In the genomic region with DNA sequence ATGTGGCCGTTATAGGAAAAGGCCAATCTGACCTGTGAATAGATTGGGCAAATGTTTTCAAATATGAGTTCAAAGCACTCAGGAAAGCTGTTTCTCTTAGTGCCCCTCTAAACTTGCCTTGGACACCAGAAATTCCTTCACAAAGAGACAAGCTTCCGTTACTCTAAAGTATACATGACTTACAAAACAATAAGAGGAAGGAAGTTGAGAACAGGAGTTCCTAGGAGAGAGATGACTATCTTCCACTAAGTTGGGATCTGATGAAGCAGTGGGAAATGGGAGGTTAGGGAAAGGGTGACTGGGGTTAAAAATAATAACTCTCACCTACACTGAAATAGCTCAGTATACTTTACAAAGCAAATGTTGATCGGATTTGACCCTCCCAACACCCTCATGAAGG, we compare ENCODE assay signal across 14 cellular contexts. TPM values are rescaled to one million over a fixed set of nuclear protein-coding genes. Genes with fewer than 3 reads are reported as not detected.
A peak's percentile ranks its signal among the peaks of the same experiment; 100 is the strongest.
DNase-seq lines count a peak whose midpoint lies in the region; ATAC-seq and TF ChIP-seq lines count a peak whose summit lies in the region.
"Had no signal": no experiment of that assay in that cellular context is flagged by ENCODE, and none has a peak within 500 bp of the region (broad histone marks: within the 10 kb centered on the region; RNA-seq: fewer than 3 reads in every experiment).

No MANE protein-coding gene starts in this region.

- DNase-seq in left ventricle myocardium inferior (no peak), right atrium auricular region (ENCODE audit: low spot score) (no peak), endothelial cell (ENCODE audit: low spot score) (no peak), lower lobe of right lung (no peak), pulmonary artery endothelial cell (ENCODE audit: low read depth, low spot score) (peak; percentile 24)
- no peak for DNase-seq in stimulated activated CD4-positive, alpha-beta T cell treated with anti-CD3 and anti-CD28 coated beads, Interleukin-4, amount 100 ng/mL, for 4 hours
- DNase-seq: C1 segment of cervical spinal cord; Calu3; CD4-positive, alpha-beta T cell; DMS 273 treated with DMSO at 0.1 percent for 48 hours; H7 had no signal

- ATAC-seq in lower lobe of right lung (no peak), HG03469 (IDR thresholded peaks at IDR 0.05; ENCODE audit: unreplicated experiment) (no peak)
- ATAC-seq: GM23338 had no signal

- H3K27me3 Mint-ChIP-seq in endothelial cell (ENCODE audit: unreplicated experiment) = peaks cover 2% of the 10 kb centered on the region

- H3K4me1 Mint-ChIP-seq in endothelial cell (ENCODE audit: unreplicated experiment) = peaks cover 67% of the 10 kb centered on the region
- H3K4me1 Mint-ChIP-seq: B cell had no signal

- no peaks in the 10 kb centered on the region for H3K9me3 Mint-ChIP-seq in endothelial cell (ENCODE audit: unreplicated experiment)
- H3K9me3 Mint-ChIP-seq: CD4-positive, alpha-beta T cell; GM23338 had no signal

- H3K9me3 ChIP-seq in left ventricle myocardium inferior (replicated peaks) (no peaks in the 10 kb centered on the region), right atrium auricular region (no peaks in the 10 kb centered on the region), lower lobe of right lung (no peaks in the 10 kb centered on the region)

- H3K4me3 ChIP-seq in left ventricle myocardium inferior (no peak overlapping the region), right atrium auricular region (no peak overlapping the region), lower lobe of right lung (no peak overlapping the region)
- H3K4me3 ChIP-seq: GM23338 had no signal

- peak overlapping the region; percentile 73 for H3K27ac ChIP-seq in left ventricle myocardium inferior (replicated peaks)
- H3K27ac ChIP-seq in right atrium auricular region = no peak overlapping the region
- peak overlapping the region; percentile 52 for H3K27ac ChIP-seq in lower lobe of right lung

- H3K4me1 ChIP-seq in left ventricle myocardium inferior = peaks cover 33% of the 10 kb centered on the region
- H3K4me1 ChIP-seq in right atrium auricular region = peaks cover 0 to 12% of the 10 kb centered on the region in 2 donors
- H3K4me1 ChIP-seq in lower lobe of right lung = peaks cover 12% of the 10 kb centered on the region

- peaks cover 35% of the 10 kb centered on the region for H3K27me3 ChIP-seq in left ventricle myocardium inferior (ENCODE audit: low read depth)
- no peaks in the 10 kb centered on the region for H3K27me3 ChIP-seq in right atrium auricular region
- no peaks in the 10 kb centered on the region for H3K27me3 ChIP-seq in lower lobe of right lung (ENCODE audit: low read depth)

- TF ChIP-seq CTCF in left ventricle myocardium inferior (IDR thresholded peaks at IDR 0.05; ENCODE audit: borderline replicate concordance) (no peak), right atrium auricular region (IDR thresholded peaks at IDR 0.05) (no peak), endothelial cell (IDR thresholded peaks at IDR 0.05; ENCODE audit: unreplicated experiment) (no peak), lower lobe of right lung (IDR thresholded peaks at IDR 0.05) (no peak)

- H3K27ac Mint-ChIP-seq in endothelial cell (ENCODE audit: unreplicated experiment) = peak overlapping the region; percentile 96
- H3K27ac Mint-ChIP-seq: B cell; CD4-positive, alpha-beta T cell; GM23338 had no signal

- no peaks in the 10 kb centered on the region for H3K36me3 ChIP-seq in left ventricle myocardium inferior
- H3K36me3 ChIP-seq in right atrium auricular region = no peaks in the 10 kb centered on the region
- H3K36me3 ChIP-seq in lower lobe of right lung = no peaks in the 10 kb centered on the region

- intact Hi-C loops in left ventricle myocardium inferior (cut with micrococcal nuclease) (no loop called here), lower lobe of right lung (cut with DNase I) (no loop called here)

- H3K4me3 Mint-ChIP-seq in endothelial cell (ENCODE audit: unreplicated experiment) = peak overlapping the region; percentile 74
- H3K4me3 Mint-ChIP-seq: B cell; CD4-positive, alpha-beta T cell; GM23338 had no signal

- H3K36me3 Mint-ChIP-seq in endothelial cell (ENCODE audit: low read depth, unreplicated experiment) = peaks cover 9% of the 10 kb centered on the region

RNA-seq across cellular contexts. Expression of a gene that starts 50.0 kb away (rescaled TPM):
- total RNA-seq in left ventricle myocardium inferior (1.3 TPM), right atrium auricular region (1 to 10 TPM in 1 of 2 donors, under 1 TPM in 1; 0.59 to 1.3 TPM), endothelial cell (ENCODE audit: unreplicated experiment) (23.8 TPM), lower lobe of right lung (8.4 TPM), pulmonary artery endothelial cell (under 0.01 and 0.04 TPM in 2 replicates)
- total RNA-seq: B cell, Calu3, H7 had no signal

Comparison
In these comparisons a context has a peak if more than half of its experiments do, and no peak if none do; other contexts are left out.
1. H3K27ac ChIP-seq: peak in left ventricle myocardium inferior (single experiment) and lower lobe of right lung (single experiment); none in right atrium auricular region (0 of 2).